Comparison of ENCODE assay signal across 21 cellular contexts in genomic region chr4:69310262-69310661, GRCh38. TPM values are rescaled to one million over a fixed set of nuclear protein-coding genes. Genes with fewer than 3 reads are reported as not detected.
"Had no signal": no experiment of that assay in that cellular context is flagged by ENCODE, and none has a peak within 500 bp of the region (broad histone marks: within the 10 kb centered on the region; RNA-seq: fewer than 3 reads in every experiment).

No MANE protein-coding gene starts in this region.

RNA-seq across cellular contexts. Expression of gene UGT2B28, which starts 30.0 kb away (rescaled TPM):
- total RNA-seq: left cardiac atrium, left lung, liver, lower lobe of right lung, mammary epithelial cell, natural killer cell, occipital lobe, osteocyte, progenitor cell of endocrine pancreas, pulmonary artery endothelial cell, renal cortical epithelial cell, right atrium auricular region, right lobe of liver, skeletal muscle tissue, smooth muscle cell, temporal lobe, tibial nerve, ureter, vagina had no signal
- polyA plus RNA-seq: keratinocyte, liver, mammary epithelial cell, smooth muscle cell, thymus had no signal
